Comparison of ENCODE assay signal across 1 cellular context in the genomic region with DNA sequence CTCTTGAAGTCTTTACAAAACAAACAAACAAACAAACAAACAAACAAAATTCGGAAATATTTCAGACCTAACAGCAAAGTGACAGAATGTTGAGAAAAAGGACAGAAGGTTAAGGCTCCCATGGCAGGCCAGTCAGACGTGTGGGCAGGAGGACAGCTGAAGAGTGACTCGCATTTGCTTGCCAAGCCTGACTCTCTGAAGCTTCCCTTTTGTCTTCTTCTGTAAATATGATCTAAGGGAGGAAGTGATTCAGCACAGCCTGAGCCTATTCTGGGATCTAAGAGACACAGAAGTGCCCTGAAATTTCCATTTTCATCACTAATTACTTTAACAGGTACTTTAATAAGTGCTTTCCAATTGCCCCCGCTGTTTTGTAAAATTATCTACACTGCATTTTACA.
TF ChIP-seq lines count a peak whose summit lies in the region.

No MANE protein-coding gene starts in this region.

TF ChIP-seq in WTC11, 78 proteins besides CTCF, POLR2A, EP300 and RAD21 (continued from another document):
- TF ChIP-seq ZNF512 (CRISPR knock-in tag; IDR thresholded peaks at IDR 0.05; ENCODE audit: borderline replicate concordance) = no peak
- no peak for TF ChIP-seq IRF2 (CRISPR knock-in tag; IDR thresholded peaks at IDR 0.05; ENCODE audit: borderline replicate concordance, low read depth)
